In the genomic region with DNA sequence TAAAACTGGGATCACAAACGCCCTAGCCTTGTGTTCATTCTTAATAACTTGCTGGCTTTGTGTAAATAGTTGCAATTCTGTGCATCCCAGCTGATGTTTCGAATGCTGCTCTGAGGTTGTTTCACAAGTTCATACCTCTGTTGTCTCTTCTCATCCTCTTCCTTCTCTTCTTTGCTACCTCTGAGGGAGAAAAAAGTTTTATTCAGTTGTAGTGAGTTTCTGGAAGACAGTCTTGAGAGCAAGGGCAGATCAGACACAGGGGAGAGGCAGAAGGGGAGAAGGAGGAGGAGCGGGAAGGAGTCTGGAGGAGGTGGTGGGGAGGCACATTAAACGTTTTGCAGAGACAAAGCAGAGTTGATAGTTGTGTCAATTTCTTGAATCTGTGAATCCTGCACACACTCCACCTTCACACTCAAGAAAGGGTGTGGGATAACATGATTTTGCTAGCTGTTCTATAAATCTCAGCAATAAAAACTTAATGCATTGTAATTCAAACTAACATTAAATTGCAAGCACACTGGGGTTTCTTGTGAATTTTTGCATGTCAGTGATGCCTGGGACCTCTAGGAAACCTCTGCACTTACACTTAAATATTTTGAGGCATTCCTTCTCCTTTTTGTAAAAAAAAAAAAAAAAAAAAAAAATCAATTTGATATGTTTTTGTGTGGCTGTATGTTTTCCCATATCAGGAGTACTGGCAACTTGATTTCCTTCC, we compare ENCODE assay signal across 13 cellular contexts. TPM values are rescaled to one million over a fixed set of nuclear protein-coding genes. Genes with fewer than 3 reads are reported as not detected.
DNase-seq lines count a peak whose midpoint lies in the region; ATAC-seq and TF ChIP-seq lines count a peak whose summit lies in the region.
"Had no signal": no experiment of that assay in that cellular context is flagged by ENCODE, and none has a peak within 500 bp of the region (broad histone marks: within the 10 kb centered on the region; RNA-seq: fewer than 3 reads in every experiment).

No MANE protein-coding gene starts in this region.

- H3K4me3 ChIP-seq in heart left ventricle (peak overlapping the region in 10 of 12 donors; percentile 65 to 91 (median 78)), esophagus squamous epithelium (peak overlapping the region; percentile 68 to 78 (median 74)), uterus (peak overlapping the region; percentile 80 to 97)

- H3K4me1 ChIP-seq in heart left ventricle (peaks cover 0 to 47% (median 8%) of the 10 kb centered on the region in 12 donors), esophagus squamous epithelium (peaks cover 0 to 63% (median 16%) of the 10 kb centered on the region in 3 donors), uterus (no peaks in the 10 kb centered on the region)

- H3K9me3 ChIP-seq in heart left ventricle (no peaks in the 10 kb centered on the region), esophagus squamous epithelium (no peaks in the 10 kb centered on the region), uterus (no peaks in the 10 kb centered on the region)

- H3K4me3 Mint-ChIP-seq in nephron, result peak overlapping the region; percentile 94 to 98 (median 97)
- H3K4me3 Mint-ChIP-seq: activated T-helper 1 cell treated with anti-CD3 and anti-CD28 coated beads, Interleukin-12 subunit alpha, Interleukin-12 subunit beta, Interleukin-2, Interleukin-4 antibody, amounts not matched to agents 30 ng/mL and 10 ng/mL and 1 ng/mL, durations not matched to agents 14 hours and 24 hours and 36 hours had no signal

- DNase-seq in heart left ventricle, result no peak
- DNase-seq in cardiac septum (ENCODE audit: low spot score), result no peak
- DNase-seq in esophagus squamous epithelium (lab: John Stamatoyannopoulos, UW), result no peak
- DNase-seq in uterus, result peak in 1 of 2 donors; percentile 46
- no peak for DNase-seq in central memory CD4-positive, alpha-beta T cell
- no peak for DNase-seq in effector CD8-positive, alpha-beta T cell (lab: John Stamatoyannopoulos, UW)
- DNase-seq in HuH-7 (ENCODE audit: low spot score), result no peak
- DNase-seq: activated CD4-positive, CD25-positive, alpha-beta regulatory T cell treated with anti-CD3 and anti-CD28 coated beads, Interleukin-2, amount 50 U/mL, for 72 hours; DND-41; midbrain; NCI-H1694 had no signal

- TF ChIP-seq POLR2A in heart left ventricle (IDR thresholded peaks at IDR 0.05) (no peak), esophagus squamous epithelium (IDR thresholded peaks at IDR 0.05) (no peak), uterus (IDR thresholded peaks at IDR 0.05) (no peak)

- TF ChIP-seq CTCF in heart left ventricle (IDR thresholded peaks at IDR 0.05) (no peak), esophagus squamous epithelium (IDR thresholded peaks at IDR 0.05) (no peak), nephron (IDR thresholded peaks at IDR 0.05; ENCODE audit: unreplicated experiment in 3 of 3) (no peak), uterus (IDR thresholded peaks at IDR 0.05) (no peak)

- peaks cover 38% of the 10 kb centered on the region for H3K4me1 Mint-ChIP-seq in nephron

- H3K27me3 ChIP-seq in heart left ventricle (peaks cover 0 to 78% (median 0%) of the 10 kb centered on the region in 9 donors), esophagus squamous epithelium (peaks cover 0 to 24% (median 0%) of the 10 kb centered on the region in 4 donors), uterus (no peaks in the 10 kb centered on the region)

- no peak for ATAC-seq in heart left ventricle

- H3K27me3 Mint-ChIP-seq in nephron (ENCODE audit: low read depth), result peaks cover 53% of the 10 kb centered on the region

- H3K9me3 Mint-ChIP-seq in nephron, result no peaks in the 10 kb centered on the region
- H3K9me3 Mint-ChIP-seq: activated T-helper 1 cell treated with anti-CD3 and anti-CD28 coated beads, Interleukin-12 subunit alpha, Interleukin-12 subunit beta, Interleukin-2, Interleukin-4 antibody, amounts not matched to agents 30 ng/mL and 10 ng/mL and 1 ng/mL, durations not matched to agents 14 hours and 24 hours and 36 hours had no signal

- H3K27ac ChIP-seq in heart left ventricle (peak overlapping the region in 8 of 12 donors; percentile 23 to 96 (median 93)), esophagus squamous epithelium (peak overlapping the region; percentile 86 to 98 (median 94)), uterus (peak overlapping the region; percentile 96 to 100)

- H3K27ac Mint-ChIP-seq in nephron, result peak overlapping the region; percentile 98 to 99 (median 99)
- H3K27ac Mint-ChIP-seq: activated T-helper 1 cell treated with anti-CD3 and anti-CD28 coated beads, Interleukin-12 subunit alpha, Interleukin-12 subunit beta, Interleukin-2, Interleukin-4 antibody, amounts not matched to agents 30 ng/mL and 10 ng/mL and 1 ng/mL, durations not matched to agents 14 hours and 24 hours and 36 hours had no signal

- peaks cover 86% of the 10 kb centered on the region for H3K36me3 Mint-ChIP-seq in nephron (ENCODE audit: low read depth)

- WGBS in heart left ventricle, 4 donors, result 51 to 56% (median 54%) methylated on average over 4 of the region's 4 CpGs
- WGBS in esophagus squamous epithelium, 2 donors, result 24% methylated on average over 4 of the region's 4 CpGs

- H3K36me3 ChIP-seq in heart left ventricle (peaks cover 0 to 21% (median 7%) of the 10 kb centered on the region in 9 donors), esophagus squamous epithelium (peaks cover 0 to 20% (median 8%) of the 10 kb centered on the region in 3 donors), uterus (no peaks in the 10 kb centered on the region)

- intact Hi-C loops in heart left ventricle (cut with DNase I), result loop anchor here in 3 of 10 donors (5.0 kb wide), 1 partner anchor 55 kb away; no protein-coding TSS in a partner anchor
- intact Hi-C loops in cardiac septum (cut with DNase I), result loop anchor here (5.0 kb wide), 1 partner anchor 35 kb away; no protein-coding TSS in a partner anchor
- intact Hi-C loops in esophagus squamous epithelium (cut with DNase I), result no loop called here
- intact Hi-C loops in uterus (cut with DNase I; ENCODE audit: low total_unique reads), result loop anchor here (2.0 kb wide), 2 partner anchors 135 to 251 kb away; no protein-coding TSS in a partner anchor

RNA-seq across cellular contexts. Expression of a gene that starts 6.9 kb away (rescaled TPM):
- 10 to 100 TPM; 21.3 to 50.8 (median 41.8) TPM for total RNA-seq in heart left ventricle
- polyA plus RNA-seq in heart left ventricle, result 10 to 100 TPM; 12.9 to 55.7 TPM
- 24.7 TPM for total RNA-seq in cardiac septum
- 10 to 100 TPM; 17.8 to 56.1 (median 28.5) TPM for total RNA-seq in esophagus squamous epithelium
- 100 to 1,000 TPM; 110 to 418 (median 233) TPM for total RNA-seq in uterus
- total RNA-seq: activated T-helper 1 cell treated with anti-CD3 and anti-CD28 coated beads, Interleukin-12 subunit alpha, Interleukin-12 subunit beta, Interleukin-2, Interleukin-4 antibody, amounts not matched to agents 30 ng/mL and 10 ng/mL and 1 ng/mL, durations not matched to agents 14 hours and 24 hours and 36 hours had no signal
